Comparison of ENCODE assay signal across 8 cellular contexts in the genomic region with DNA sequence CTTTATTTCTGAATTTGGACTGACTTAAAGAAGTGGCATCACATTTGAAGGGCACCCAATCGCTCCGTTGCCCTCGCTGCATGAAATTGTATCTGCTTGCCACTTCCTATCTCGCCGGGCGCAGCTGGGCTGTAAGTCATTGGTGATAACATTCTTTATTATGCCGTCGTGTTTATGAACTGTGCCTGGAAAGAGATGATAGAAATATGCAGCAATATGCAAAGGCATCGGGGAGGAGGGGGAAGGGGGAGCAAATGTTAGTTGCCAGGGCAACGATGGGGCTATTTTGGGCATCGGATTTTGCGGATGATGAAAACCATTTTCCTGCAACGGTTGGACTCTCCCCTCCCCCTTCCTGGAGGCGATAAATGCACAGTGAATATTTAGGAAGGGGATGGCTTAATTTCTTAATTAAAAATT.
DNase-seq lines count a peak whose midpoint lies in the region; ATAC-seq, FAIRE-seq and TF ChIP-seq lines count a peak whose summit lies in the region.

No MANE protein-coding gene starts in this region.

- ATAC-seq in naive B cell (ENCODE audit: low read depth in 2 of 2) (peak; percentile 75 to 81), pancreas (no peak), GM21619 (IDR thresholded peaks at IDR 0.05; ENCODE audit: unreplicated experiment) (no peak), GM18502 (IDR thresholded peaks at IDR 0.05; ENCODE audit: poor library complexity, unreplicated experiment) (no peak)

- no peaks in the 10 kb centered on the region for H3K9me3 Mint-ChIP-seq in naive B cell

- H3K36me3 ChIP-seq in BLaER1 (no peaks in the 10 kb centered on the region), pancreas (no peaks in the 10 kb centered on the region), kidney (ENCODE audit: control insufficient read depth in 1 of 2, insufficient read depth in 2 of 2, low read length in 2 of 2) (no peaks in the 10 kb centered on the region)

- TF ChIP-seq CTCF in pancreas (IDR thresholded peaks at IDR 0.05) (no peak), kidney (IDR thresholded peaks at IDR 0.05; ENCODE audit: borderline replicate concordance, extremely low read depth, insufficient read depth) (no peak)

- peak overlapping the region; percentile 40 to 82 (median 68) for H3K4me3 Mint-ChIP-seq in naive B cell

- H3K27me3 ChIP-seq in BLaER1 (no peaks in the 10 kb centered on the region), pancreas (peaks cover 0 to 3% (median 0%) of the 10 kb centered on the region in 4 donors)

- no peaks in the 10 kb centered on the region for H3K36me3 Mint-ChIP-seq in naive B cell

- H3K4me1 ChIP-seq in BLaER1, result peaks cover 83% of the 10 kb centered on the region
- H3K4me1 ChIP-seq in pancreas, result no peaks in the 10 kb centered on the region
- H3K4me1 ChIP-seq in kidney (ENCODE audit: control insufficient read depth in 1 of 2, insufficient read depth in 1 of 2, low read depth in 1 of 2, low read length in 2 of 2), result peaks cover 0 to 2% of the 10 kb centered on the region in 2 donors

- 8 to 16% methylated on average over 14 of the region's 14 CpGs for WGBS in pancreas, 2 donors

- peak overlapping the region; percentile 98 for H3K4me2 ChIP-seq in BLaER1

- H3K4me3 ChIP-seq in BLaER1, result peak overlapping the region; percentile 52
- no peak overlapping the region for H3K4me3 ChIP-seq in pancreas
- peak overlapping the region in 1 of 2 donors; percentile 31 for H3K4me3 ChIP-seq in kidney (ENCODE audit: low read length in 2 of 2)

- FAIRE-seq in pancreas (lab: Jason Lieb, UNC) (no peak), kidney (lab: Jason Lieb, UNC) (no peak)

- no peaks in the 10 kb centered on the region for H4K20me1 ChIP-seq in BLaER1

- intact Hi-C loops in pancreas (cut with DNase I) (no loop called here), kidney (cut with DNase I) (no loop called here)

- H3K27ac Mint-ChIP-seq in naive B cell, result peak overlapping the region in 3 of 6 donors; percentile 44 to 85 (median 79)

- H3K9ac ChIP-seq in BLaER1, result peak overlapping the region; percentile 84
- H3K9ac ChIP-seq in kidney (ENCODE audit: low read length in 2 of 2), result no peak overlapping the region

- H3K27ac ChIP-seq in BLaER1, result peak overlapping the region; percentile 96
- peak overlapping the region; percentile 88 for H3K27ac ChIP-seq in cingulate gyrus (ENCODE audit: low read depth, low read length)
- H3K27ac ChIP-seq in pancreas, result no peak overlapping the region
- no peak overlapping the region for H3K27ac ChIP-seq in kidney (ENCODE audit: low read depth in 2 of 2, low read length in 2 of 2)

- peaks cover 33 to 64% (median 47%) of the 10 kb centered on the region in 3 donors for H3K27me3 Mint-ChIP-seq in naive B cell

- peaks cover 12 to 33% (median 16%) of the 10 kb centered on the region in 3 donors for H3K4me1 Mint-ChIP-seq in naive B cell

- DNase-seq in NCI-H2227 treated with DMSO at 0.1 percent for 48 hours (lab: John Stamatoyannopoulos, UW) (peak; percentile 58), naive B cell (peak; percentile 24), pancreas (no peak), kidney (no peak)

- no peaks in the 10 kb centered on the region for H3K9me3 ChIP-seq in BLaER1
- H3K9me3 ChIP-seq in pancreas, result no peaks in the 10 kb centered on the region
- H3K9me3 ChIP-seq in kidney (ENCODE audit: control insufficient read depth in 1 of 2, low read length in 2 of 2), result no peaks in the 10 kb centered on the region

Comparison
In these comparisons a context has a peak if more than half of its experiments do, and no peak if none do; other contexts are left out.
1. H3K27ac ChIP-seq: peak in BLaER1 (single experiment) and cingulate gyrus (single experiment); none in pancreas (0 of 4) and kidney (0 of 2).
2. DNase-seq: peak in NCI-H2227 treated with DMSO at 0.1 percent for 48 hours (single experiment) and naive B cell (single experiment); none in pancreas (0 of 6) and kidney (single experiment).
3. ATAC-seq: peak in naive B cell (2 of 2); none in pancreas (0 of 4), GM21619 (single experiment) and GM18502 (single experiment).